ENCODE assay signal across 1 cellular context in the genomic region with DNA sequence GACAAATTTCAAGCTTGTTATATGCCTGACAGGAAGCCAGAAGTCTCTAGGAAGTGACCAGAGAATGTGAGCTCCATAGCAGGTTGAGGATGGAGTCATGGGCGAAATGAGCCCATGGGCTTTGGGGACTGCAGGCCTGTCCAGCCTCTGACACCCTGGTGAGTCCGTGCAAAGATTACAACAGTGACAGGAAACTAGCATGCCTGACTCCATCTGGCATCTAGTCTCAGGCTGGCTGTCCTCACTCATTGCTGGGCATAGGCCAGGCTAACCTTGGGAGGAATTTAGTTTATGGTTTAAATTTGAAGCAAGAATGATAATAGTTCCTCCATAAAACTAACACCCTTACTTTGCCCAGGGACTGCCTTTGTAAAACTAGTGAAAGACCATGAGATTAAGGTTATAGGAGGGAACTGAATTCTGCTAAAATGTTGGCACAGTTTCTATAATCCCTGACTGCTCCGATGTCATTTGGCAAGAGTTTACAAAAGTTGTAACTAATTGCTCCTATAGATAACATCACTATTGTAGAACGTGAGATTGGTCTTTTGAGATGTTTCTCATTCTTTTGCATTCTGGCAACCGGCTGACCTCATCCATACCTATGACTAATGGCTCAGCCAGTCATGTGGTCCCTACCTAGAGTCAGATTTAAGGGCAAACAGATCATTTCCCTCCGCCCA.
TF ChIP-seq lines count a peak whose summit lies in the region.

No MANE protein-coding gene starts in this region.

TF ChIP-seq in IMR-90, 13 proteins besides CTCF, POLR2A, EP300 and RAD21:
- TF ChIP-seq, protein P1, sequence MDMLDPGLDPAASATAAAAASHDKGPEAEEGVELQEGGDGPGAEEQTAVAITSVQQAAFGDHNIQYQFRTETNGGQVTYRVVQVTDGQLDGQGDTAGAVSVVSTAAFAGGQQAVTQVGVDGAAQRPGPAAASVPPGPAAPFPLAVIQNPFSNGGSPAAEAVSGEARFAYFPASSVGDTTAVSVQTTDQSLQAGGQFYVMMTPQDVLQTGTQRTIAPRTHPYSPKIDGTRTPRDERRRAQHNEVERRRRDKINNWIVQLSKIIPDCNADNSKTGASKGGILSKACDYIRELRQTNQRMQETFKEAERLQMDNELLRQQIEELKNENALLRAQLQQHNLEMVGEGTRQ (IDR thresholded peaks at IDR 0.05; ENCODE audit: low read depth, low read length) = peak; percentile 72
